In the genomic region with DNA sequence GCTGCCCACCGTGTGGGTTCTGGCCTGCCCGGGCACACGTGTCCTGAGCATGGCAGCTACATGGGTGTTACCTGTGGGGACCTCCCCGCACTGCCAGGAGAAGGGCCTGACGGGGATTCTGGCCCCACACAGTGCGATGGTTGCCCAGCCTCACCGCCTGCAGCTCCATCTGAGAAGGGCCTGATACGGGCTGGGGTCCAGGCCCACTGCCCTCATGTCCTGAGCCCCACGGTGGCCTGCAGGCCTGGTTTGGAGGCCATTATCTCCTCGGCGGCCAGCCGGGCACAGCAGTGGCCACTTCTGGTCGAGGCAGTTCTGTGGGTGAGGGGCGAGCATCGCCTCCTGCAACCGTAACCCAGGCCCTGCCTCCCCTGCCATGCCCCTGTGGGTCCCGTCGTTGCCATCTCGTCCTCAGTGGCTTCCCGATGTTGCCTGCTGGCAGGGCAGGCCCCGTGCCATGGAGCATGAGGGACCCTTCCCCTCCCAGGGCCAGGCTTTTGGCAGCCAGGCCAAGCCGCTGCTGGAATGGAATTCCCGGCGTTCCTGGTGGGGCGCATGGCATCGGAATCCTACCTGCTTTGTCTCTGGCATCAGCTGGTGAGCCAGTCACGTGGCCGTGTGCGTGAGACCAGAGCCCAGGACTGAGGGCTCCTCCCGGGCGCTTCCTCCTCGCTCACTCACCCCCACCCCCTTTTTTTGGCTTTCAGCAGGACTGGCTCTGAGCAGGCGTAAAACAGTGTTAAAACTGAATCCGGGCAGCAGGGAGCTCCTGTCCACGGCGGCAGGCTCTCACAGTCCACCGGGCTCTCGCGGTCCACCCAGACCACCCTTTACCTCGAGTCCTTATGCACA, we compare ENCODE assay signal across 8 cellular contexts.
DNase-seq lines count a peak whose midpoint lies in the region; ATAC-seq and TF ChIP-seq lines count a peak whose summit lies in the region.

No MANE protein-coding gene starts in this region.

- H3K27ac ChIP-seq in Peyer's patch (peak overlapping the region; percentile 74 to 100 (median 96)), sigmoid colon (peak overlapping the region; percentile 96 to 99 (median 98))

- H3K4me1 ChIP-seq in Peyer's patch (peaks cover 0 to 82% (median 3%) of the 10 kb centered on the region in 4 donors), sigmoid colon (peaks cover 0 to 98% (median 90%) of the 10 kb centered on the region in 4 donors)

- TF ChIP-seq CTCF in Peyer's patch (IDR thresholded peaks at IDR 0.05) (no peak), fibroblast of villous mesenchyme (IDR thresholded peaks at IDR 0.05; ENCODE audit: insufficient read depth, low read depth, low read length) (no peak), sigmoid colon (IDR thresholded peaks at IDR 0.05) (no peak)

- H3K27ac Mint-ChIP-seq in activated CD8-positive, alpha-beta T cell treated with anti-CD3 and anti-CD28 coated beads, Interleukin-2, amount 10 ng/mL, durations not matched to agents 7 days and 5 days: no peak overlapping the region

- 79% methylated on average over 40 of the region's 40 CpGs for WGBS in sigmoid colon, 2 donors

- no peaks in the 10 kb centered on the region for H3K27me3 Mint-ChIP-seq in activated CD8-positive, alpha-beta T cell treated with anti-CD3 and anti-CD28 coated beads, Interleukin-2, amount 10 ng/mL, durations not matched to agents 7 days and 5 days (ENCODE audit: low read depth)

- DNase-seq in GM03348 (ENCODE audit: low spot score) (peak; percentile 80), Peyer's patch (peak in 2 of 3 donors; percentile 44 to 51), fibroblast of villous mesenchyme (ENCODE audit: low read depth) (peak; percentile 57), sigmoid colon (peak; percentile 91), CD1c-positive myeloid dendritic cell (ENCODE audit: extremely low spot score) (no peak), Kasumi-1 (lab: John Stamatoyannopoulos, UW) (no peak)
- DNase-seq in activated CD8-positive, alpha-beta T cell treated with anti-CD3 and anti-CD28 coated beads, Interleukin-2, amount 10 ng/mL, durations not matched to agents 7 days and 5 days: no peak

- POLR2A ChIA-PET in activated CD8-positive, alpha-beta T cell treated with anti-CD3 and anti-CD28 coated beads, Interleukin-2, amount 10 ng/mL, durations not matched to agents 7 days and 5 days (lab: Charles Lee): no interaction called here

- no peaks in the 10 kb centered on the region for H3K9me3 ChIP-seq in Peyer's patch
- H3K9me3 ChIP-seq in sigmoid colon: no peaks in the 10 kb centered on the region

- ATAC-seq in HG02938 (IDR thresholded peaks at IDR 0.05; ENCODE audit: unreplicated experiment): no peak
- ATAC-seq in activated CD8-positive, alpha-beta T cell treated with anti-CD3 and anti-CD28 coated beads, Interleukin-2, amount 10 ng/mL, durations not matched to agents 7 days and 5 days: no peak

- CTCF ChIA-PET in activated CD8-positive, alpha-beta T cell treated with anti-CD3 and anti-CD28 coated beads, Interleukin-2, amount 10 ng/mL, durations not matched to agents 7 days and 5 days (lab: Charles Lee): no interaction called here

- H3K4me3 Mint-ChIP-seq in activated CD8-positive, alpha-beta T cell treated with anti-CD3 and anti-CD28 coated beads, Interleukin-2, amount 10 ng/mL, durations not matched to agents 7 days and 5 days: no peak overlapping the region

- H3K36me3 ChIP-seq in Peyer's patch (peaks cover 0 to 5% (median 0%) of the 10 kb centered on the region in 3 donors), sigmoid colon (no peaks in the 10 kb centered on the region)

- TF ChIP-seq POLR2A in Peyer's patch (IDR thresholded peaks at IDR 0.05) (no peak), sigmoid colon (IDR thresholded peaks at IDR 0.05) (peak in 1 of 2 donors; percentile 23)

- TF ChIP-seq EP300 in sigmoid colon (IDR thresholded peaks at IDR 0.05): peak in 2 of 4 donors; percentile 44 to 56

- H3K9me3 Mint-ChIP-seq in activated CD8-positive, alpha-beta T cell treated with anti-CD3 and anti-CD28 coated beads, Interleukin-2, amount 10 ng/mL, durations not matched to agents 7 days and 5 days (ENCODE audit: insufficient read depth): no peaks in the 10 kb centered on the region

- H3K27me3 ChIP-seq in Peyer's patch (no peaks in the 10 kb centered on the region), sigmoid colon (no peaks in the 10 kb centered on the region)

- peaks cover 21% of the 10 kb centered on the region for H3K4me1 Mint-ChIP-seq in activated CD8-positive, alpha-beta T cell treated with anti-CD3 and anti-CD28 coated beads, Interleukin-2, amount 10 ng/mL, durations not matched to agents 7 days and 5 days (ENCODE audit: low read depth)

- H3K36me3 Mint-ChIP-seq in activated CD8-positive, alpha-beta T cell treated with anti-CD3 and anti-CD28 coated beads, Interleukin-2, amount 10 ng/mL, durations not matched to agents 7 days and 5 days (ENCODE audit: low read depth): peaks cover 1% of the 10 kb centered on the region

- H3K4me3 ChIP-seq in Peyer's patch: peak overlapping the region in 3 of 4 donors; percentile 13 to 71 (median 35)
- peak overlapping the region; percentile 93 for H3K4me3 ChIP-seq in fibroblast of villous mesenchyme (ENCODE audit: low read depth, low read length)
- peak overlapping the region; percentile 1 to 88 (median 58) for H3K4me3 ChIP-seq in sigmoid colon

- intact Hi-C loops in sigmoid colon (cut with DNase I): no loop called here

Comparison
In these comparisons a context has a peak if more than half of its experiments do, and no peak if none do; other contexts are left out.
1. DNase-seq: peak in GM03348 (single experiment), Peyer's patch (2 of 3), fibroblast of villous mesenchyme (single experiment) and sigmoid colon (single experiment); none in CD1c-positive myeloid dendritic cell (single experiment), activated CD8-positive, alpha-beta T cell treated with anti-CD3 and anti-CD28 coated beads, Interleukin-2, amount 10 ng/mL, durations not matched to agents 7 days and 5 days (single experiment) and Kasumi-1 (0 of 2).
2. H3K4me3 ChIP-seq: peak in every context shown above with its lines; median percentile 93 in fibroblast of villous mesenchyme; 58 in sigmoid colon; 35 in Peyer's patch.